In the genomic region with DNA sequence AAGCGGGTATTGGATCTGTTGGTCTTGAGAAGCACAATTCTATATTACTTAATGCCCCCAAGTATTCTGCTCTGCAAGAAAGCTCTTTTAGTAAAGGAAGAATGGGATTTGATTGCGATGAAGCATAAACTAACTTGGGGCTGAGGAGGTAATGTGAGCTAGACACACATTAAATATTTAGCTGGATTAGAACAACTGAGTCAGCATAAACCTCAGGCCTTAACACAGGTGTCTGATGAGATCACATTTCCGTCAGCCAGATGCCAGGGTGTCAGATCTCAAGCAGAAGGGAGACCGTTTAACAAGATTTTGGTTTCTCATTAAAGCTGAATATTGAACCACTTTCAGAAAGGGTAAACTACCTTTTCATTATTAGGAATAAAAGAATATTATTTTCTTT, we compare ENCODE assay signal across 22 cellular contexts.
A peak's percentile ranks its signal among the peaks of the same experiment; 100 is the strongest.
DNase-seq lines count a peak whose midpoint lies in the region; TF ChIP-seq lines count a peak whose summit lies in the region.
"Had no signal": no experiment of that assay in that cellular context is flagged by ENCODE, and none has a peak within 500 bp of the region (broad histone marks: within the 10 kb centered on the region; RNA-seq: fewer than 3 reads in every experiment).

No MANE protein-coding gene starts in this region.

- H3K27ac ChIP-seq in MM.1S (ENCODE audit: low read length) (no peak overlapping the region), sigmoid colon (no peak overlapping the region)
- H3K27ac ChIP-seq: 22Rv1, SJSA1 had no signal

- intact Hi-C loops in sigmoid colon (cut with DNase I): no loop called here

- no peak overlapping the region for H2AFZ ChIP-seq in MM.1S (ENCODE audit: low read length)

- no peaks in the 10 kb centered on the region for H3F3A ChIP-seq in MM.1S (ENCODE audit: insufficient read depth, low read length)

- TF ChIP-seq POLR2A in sigmoid colon (IDR thresholded peaks at IDR 0.05): no peak

- no peak for TF ChIP-seq EP300 in sigmoid colon (IDR thresholded peaks at IDR 0.05)

- peaks cover 3% of the 10 kb centered on the region; the same call in 1 of the 2 replicates for H3K4me1 ChIP-seq in MM.1S (ENCODE audit: low read length)
- no peaks in the 10 kb centered on the region for H3K4me1 ChIP-seq in sigmoid colon
- H3K4me1 ChIP-seq: BE2C, HAP-1, SJSA1 had no signal

- no peaks in the 10 kb centered on the region for H3K79me2 ChIP-seq in MM.1S (ENCODE audit: low read length)

- H3K36me3 ChIP-seq in MM.1S (replicated peaks; ENCODE audit: insufficient read depth, low read length): no peaks in the 10 kb centered on the region
- no peaks in the 10 kb centered on the region for H3K36me3 ChIP-seq in sigmoid colon
- H3K36me3 ChIP-seq: BE2C, HAP-1, SJSA1 had no signal

- H3K9me2 ChIP-seq in MM.1S (replicated peaks; ENCODE audit: insufficient read depth, low read length): no peaks in the 10 kb centered on the region

- H3K27me3 ChIP-seq in MM.1S (replicated peaks; ENCODE audit: insufficient read depth, low read length) (no peaks in the 10 kb centered on the region), sigmoid colon (no peaks in the 10 kb centered on the region)
- H3K27me3 ChIP-seq: BE2C, SJSA1 had no signal

- H3K4me3 ChIP-seq in MM.1S (ENCODE audit: low read length) (no peak overlapping the region), sigmoid colon (no peak overlapping the region)
- H3K4me3 ChIP-seq: HAP-1, SJSA1 had no signal

- H3K4me2 ChIP-seq in MM.1S (ENCODE audit: low read depth, low read length): no peak overlapping the region

- WGBS in sigmoid colon, 2 donors: 92% methylated on average over 4 of the region's 4 CpGs

- H3K9me3 ChIP-seq in MM.1S (replicated peaks; ENCODE audit: insufficient read depth, low read length) (no peaks in the 10 kb centered on the region), sigmoid colon (no peaks in the 10 kb centered on the region)
- H3K9me3 ChIP-seq: BE2C, HAP-1, SJSA1 had no signal

- DNase-seq in DMS 273 (lab: John Stamatoyannopoulos, UW; ENCODE audit: unreplicated experiment): peak; percentile 29
- DNase-seq in DMS 273 treated with DMSO at 0.1 percent for 48 hours (lab: John Stamatoyannopoulos, UW): no peak
- DNase-seq in MM.1S: peak; percentile 30
- peak; percentile 76 for DNase-seq in NCI-H524 treated with DMSO at 0.1 percent for 48 hours (lab: John Stamatoyannopoulos, UW)
- DNase-seq in mucosa of gallbladder (ENCODE audit: low spot score): peak; percentile 2
- DNase-seq in sigmoid colon: no peak
- no peak for DNase-seq in activated T-cell treated with anti-CD3 and anti-CD28 coated beads, Interleukin-2, amount 50 U/mL, for 48 hours
- DNase-seq: ACHN; BE2C; CD8-positive, alpha-beta memory T cell; DMS153; DND-41; GOT3; NCI-H1105; NCI-H1436 treated with DMSO at 0.1 percent for 48 hours; NCI-H1930; NCI-H345; NCI-H526 treated with DMSO at 0.1 percent for 48 hours; PC-3 had no signal

- no peak overlapping the region for H3K9ac ChIP-seq in MM.1S (ENCODE audit: low read length)

- no peaks in the 10 kb centered on the region for H4K20me1 ChIP-seq in MM.1S (ENCODE audit: insufficient read depth, low read length)

- TF ChIP-seq CTCF in MM.1S (IDR thresholded peaks at IDR 0.05; ENCODE audit: low read length) (no peak), sigmoid colon (IDR thresholded peaks at IDR 0.05) (no peak)

Comparison
In these comparisons a context has a peak if more than half of its experiments do, and no peak if none do; other contexts are left out.
1. DNase-seq: peak in DMS 273 (single experiment), MM.1S (single experiment), NCI-H524 treated with DMSO at 0.1 percent for 48 hours (single experiment) and mucosa of gallbladder (single experiment); none in DMS 273 treated with DMSO at 0.1 percent for 48 hours (single experiment), sigmoid colon (single experiment) and activated T-cell treated with anti-CD3 and anti-CD28 coated beads, Interleukin-2, amount 50 U/mL, for 48 hours (0 of 2).